11 cellular contexts compared by ENCODE assay signal in the genomic region with DNA sequence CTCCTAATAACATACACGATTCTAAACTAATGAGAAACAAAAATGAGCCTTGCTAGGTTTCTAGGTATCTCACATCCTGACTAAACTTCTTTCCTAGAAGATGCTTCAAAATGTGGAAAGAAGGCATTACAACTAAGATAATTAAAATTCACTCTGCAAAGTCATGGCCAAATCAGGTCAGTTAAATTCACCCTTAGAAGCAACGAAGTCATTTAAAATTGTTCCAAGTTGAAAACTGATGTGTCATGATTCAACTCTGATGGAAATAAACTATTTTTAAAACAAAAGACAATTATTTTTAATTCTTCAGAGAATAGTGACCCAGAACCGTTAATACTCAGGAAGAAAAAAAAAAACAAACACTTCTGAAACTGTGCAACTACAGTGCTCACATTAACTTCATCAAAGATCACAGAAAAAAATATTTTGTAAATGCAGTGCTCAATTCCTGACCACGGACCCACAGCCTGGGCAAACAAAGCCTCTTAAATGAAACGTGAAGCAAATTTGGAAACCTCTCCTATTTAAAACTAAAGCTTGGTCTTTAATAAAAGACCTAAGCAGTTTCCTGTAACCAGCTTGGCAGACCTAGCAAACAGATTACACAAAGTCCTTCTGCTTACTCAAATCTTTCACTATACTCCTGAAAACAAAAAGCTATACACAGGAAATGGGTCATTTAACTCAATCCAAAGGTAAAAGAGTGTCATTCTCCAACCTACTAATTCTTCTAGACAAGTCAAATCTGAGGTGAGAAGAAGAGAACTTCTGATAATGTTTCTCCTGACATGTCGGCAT. TPM values are rescaled to one million over a fixed set of nuclear protein-coding genes. Genes with fewer than 3 reads are reported as not detected.
DNase-seq lines count a peak whose midpoint lies in the region; ATAC-seq and TF ChIP-seq lines count a peak whose summit lies in the region.
"Had no signal": no experiment of that assay in that cellular context is flagged by ENCODE, and none has a peak within 500 bp of the region (broad histone marks: within the 10 kb centered on the region; RNA-seq: fewer than 3 reads in every experiment).

No MANE protein-coding gene starts in this region.

- H3K4me2 ChIP-seq in GM23338 (peak overlapping the region; percentile 23), neural progenitor cell (peak overlapping the region; percentile 65)

- H3K9me3 Mint-ChIP-seq in GM23338 (no peaks in the 10 kb centered on the region; the same call in 2 of the 3 replicates), neural progenitor cell (peaks cover 7% of the 10 kb centered on the region)

- H3K9me3 ChIP-seq in esophagus muscularis mucosa (no peaks in the 10 kb centered on the region), neural progenitor cell (ENCODE audit: low read depth) (no peaks in the 10 kb centered on the region)

- H3F3A ChIP-seq in GM23338 (replicated peaks; ENCODE audit: low read depth), result peaks cover 5% of the 10 kb centered on the region; the same call in 1 of the 2 replicates
- H3F3A ChIP-seq in neural progenitor cell (ENCODE audit: low read depth), result peaks cover 57% of the 10 kb centered on the region

- H3K27me3 ChIP-seq in GM23338 (ENCODE audit: insufficient read depth) (no peaks in the 10 kb centered on the region), esophagus muscularis mucosa (no peaks in the 10 kb centered on the region), neural progenitor cell (no peaks in the 10 kb centered on the region)

- TF ChIP-seq POLR2A in esophagus muscularis mucosa (IDR thresholded peaks at IDR 0.05; ENCODE audit: low read depth), result no peak

- 35% methylated on average over 6 of the region's 6 CpGs for WGBS in esophagus muscularis mucosa

- H3K9me2 ChIP-seq in GM23338 (ENCODE audit: insufficient read depth), result no peaks in the 10 kb centered on the region

- H3K4me1 Mint-ChIP-seq in GM23338 (peaks cover 57% of the 10 kb centered on the region), neural progenitor cell (peaks cover 50% of the 10 kb centered on the region)
- H3K4me1 Mint-ChIP-seq: activated B cell treated with CpG ODN at 0.5 μM for 24 hours had no signal

- H3K36me3 Mint-ChIP-seq in GM23338 (ENCODE audit: low read depth) (peaks cover 21% of the 10 kb centered on the region; the same call in 2 of the 3 replicates), neural progenitor cell (peaks cover 21% of the 10 kb centered on the region)

- peak overlapping the region; percentile 15; the same call in 1 of the 3 replicates for H3K4me3 Mint-ChIP-seq in GM23338
- H3K4me3 Mint-ChIP-seq in neural progenitor cell, result peak overlapping the region; percentile 65
- H3K4me3 Mint-ChIP-seq: activated B cell treated with CpG ODN at 0.5 μM for 24 hours had no signal

- H3K79me2 ChIP-seq in GM23338 (replicated peaks; ENCODE audit: insufficient read depth) (peaks cover 78% of the 10 kb centered on the region), neural progenitor cell (ENCODE audit: low read depth) (peaks cover 93% of the 10 kb centered on the region)

- no peaks in the 10 kb centered on the region for H3K36me3 ChIP-seq in GM23338 (ENCODE audit: insufficient read depth)
- no peaks in the 10 kb centered on the region for H3K36me3 ChIP-seq in esophagus muscularis mucosa
- H3K36me3 ChIP-seq in neural progenitor cell, result no peaks in the 10 kb centered on the region

- TF ChIP-seq EP300 in esophagus muscularis mucosa (IDR thresholded peaks at IDR 0.05), result no peak

- H3K4me3 ChIP-seq in GM23338 (no peak overlapping the region), esophagus muscularis mucosa (no peak overlapping the region), neural progenitor cell (peak overlapping the region; percentile 0)

- TF ChIP-seq CTCF in GM23338 (conservative IDR thresholded peaks at IDR 0.05; ENCODE audit: low read depth in 2 of 2) (no peak), esophagus muscularis mucosa (IDR thresholded peaks at IDR 0.05) (no peak), neural progenitor cell (IDR thresholded peaks at IDR 0.05) (no peak)

- H2AFZ ChIP-seq in GM23338 (no peak overlapping the region), neural progenitor cell (replicated peaks) (no peak overlapping the region)

- H3K27me3 Mint-ChIP-seq in GM23338 (ENCODE audit: insufficient read depth, low read depth, poor library complexity) (peaks cover 2% of the 10 kb centered on the region), neural progenitor cell (ENCODE audit: insufficient read depth, low read depth) (no peaks in the 10 kb centered on the region)

- H3K4me1 ChIP-seq in GM23338 (ENCODE audit: insufficient read depth) (peaks cover 63% of the 10 kb centered on the region), esophagus muscularis mucosa (peaks cover 10 to 39% (median 35%) of the 10 kb centered on the region in 4 donors), neural progenitor cell (peaks cover 62% of the 10 kb centered on the region)

- H3K27ac Mint-ChIP-seq in GM23338 (peak overlapping the region; percentile 98), neural progenitor cell (peak overlapping the region; percentile 100)
- H3K27ac Mint-ChIP-seq: activated B cell treated with CpG ODN at 0.5 μM for 24 hours had no signal

- no peak for DNase-seq in GM23338 (ENCODE audit: low spot score)
- peak; percentile 68 for DNase-seq in NCI-H69 (lab: John Stamatoyannopoulos, UW)
- no peak for DNase-seq in esophagus muscularis mucosa (ENCODE audit: extremely low spot score)
- peak; percentile 10 for DNase-seq in neural progenitor cell (ENCODE audit: low spot score)
- no peak for DNase-seq in 8988T
- no peak for DNase-seq in UCSD-AML1 (lab: John Stamatoyannopoulos, UW; ENCODE audit: unreplicated experiment)
- DNase-seq: activated B cell treated with CpG ODN at 0.5 μM for 24 hours; NCI-H774; stimulated activated naive CD4-positive, alpha-beta T cell treated with Interleukin-2 at 50 U/mL for 16 hours had no signal

- ATAC-seq in GM23338 (no peak), HG02852 (IDR thresholded peaks at IDR 0.05; ENCODE audit: unreplicated experiment) (no peak), GM19397 (IDR thresholded peaks at IDR 0.05; ENCODE audit: unreplicated experiment) (no peak)

- peak overlapping the region; percentile 82 for H3K27ac ChIP-seq in GM23338 (ENCODE audit: low read depth)
- peak overlapping the region; percentile 27 to 66 (median 35) for H3K27ac ChIP-seq in esophagus muscularis mucosa (replicated peaks in 1 of 4)
- H3K27ac ChIP-seq in neural progenitor cell, result peak overlapping the region; percentile 95

- H3K9ac ChIP-seq in neural progenitor cell, result no peak overlapping the region

- intact Hi-C loops in esophagus muscularis mucosa (cut with DNase I), result no loop called here

- H4K20me1 ChIP-seq in GM23338 (replicated peaks; ENCODE audit: insufficient read depth) (no peaks in the 10 kb centered on the region), neural progenitor cell (ENCODE audit: low read depth) (no peaks in the 10 kb centered on the region)

TF ChIP-seq in GM23338, 12 proteins besides CTCF, POLR2A, EP300 and RAD21 (continues in another document):
- TF ChIP-seq EZH2 (IDR thresholded peaks at IDR 0.05; ENCODE audit: low read depth, unreplicated experiment) (no peak), EZH2phosphoT487 (IDR thresholded peaks at IDR 0.05; ENCODE audit: unreplicated experiment) (no peak), CREB1 (CRISPR knock-in tag; IDR thresholded peaks at IDR 0.05; ENCODE audit: low read depth) (no peak), JUNB (IDR thresholded peaks at IDR 0.05; ENCODE audit: unreplicated experiment) (no peak)
- TF ChIP-seq, protein P1, sequence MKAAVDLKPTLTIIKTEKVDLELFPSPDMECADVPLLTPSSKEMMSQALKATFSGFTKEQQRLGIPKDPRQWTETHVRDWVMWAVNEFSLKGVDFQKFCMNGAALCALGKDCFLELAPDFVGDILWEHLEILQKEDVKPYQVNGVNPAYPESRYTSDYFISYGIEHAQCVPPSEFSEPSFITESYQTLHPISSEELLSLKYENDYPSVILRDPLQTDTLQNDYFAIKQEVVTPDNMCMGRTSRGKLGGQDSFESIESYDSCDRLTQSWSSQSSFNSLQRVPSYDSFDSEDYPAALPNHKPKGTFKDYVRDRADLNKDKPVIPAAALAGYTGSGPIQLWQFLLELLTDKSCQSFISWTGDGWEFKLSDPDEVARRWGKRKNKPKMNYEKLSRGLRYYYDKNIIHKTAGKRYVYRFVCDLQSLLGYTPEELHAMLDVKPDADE (IDR thresholded peaks at IDR 0.05), result no peak

RNA-seq across cellular contexts. Expression of gene CHN1, which starts 39.0 kb away (rescaled TPM):
- 30.2 and 36.5 TPM in 2 replicates for total RNA-seq in GM23338 (2014; rRNA removed; shearing (Covaris generic))
- 26.3 and 28.1 TPM in 2 replicates for polyA plus RNA-seq in GM23338 (2016; fragmentation: Nextera tagmentation; extraction: Ambion mirVana)
- 10 to 100 TPM; 23.2 to 32.3 (median 29.8) TPM for total RNA-seq in esophagus muscularis mucosa
- 45.0 and 46.6 TPM in 2 replicates for total RNA-seq in neural progenitor cell (ENCODE audit: low replicate concordance)

Comparison
In these comparisons a context has a peak if more than half of its experiments do, and no peak if none do; other contexts are left out.
1. DNase-seq: peak in NCI-H69 (single experiment) and neural progenitor cell (single experiment); none in GM23338 (single experiment), esophagus muscularis mucosa (single experiment), 8988T (single experiment) and UCSD-AML1 (single experiment).
2. H3K27ac ChIP-seq: peak in every context shown above with its lines; median percentile 95 in neural progenitor cell; 82 in GM23338; 35 in esophagus muscularis mucosa.